1 cellular context compared by ENCODE assay signal in the genomic region with DNA sequence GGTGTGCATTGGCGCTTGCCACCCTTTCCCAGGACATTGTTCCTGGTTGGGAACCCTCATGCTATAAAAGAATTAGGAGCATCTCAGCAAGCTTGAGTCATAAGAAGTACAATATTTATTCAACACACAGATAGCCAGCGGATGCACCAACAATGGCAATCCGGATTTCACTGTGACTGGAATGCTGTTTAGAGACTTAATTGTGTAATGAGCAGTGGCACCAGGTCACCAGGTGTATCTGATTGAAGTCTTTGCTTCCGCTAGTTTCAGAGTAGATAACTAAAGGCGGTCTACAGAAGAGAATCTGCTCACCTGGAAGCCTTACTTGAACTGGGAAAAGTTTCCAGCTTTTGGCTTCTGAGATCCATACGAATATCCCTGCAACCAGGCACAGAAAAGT.
TF ChIP-seq lines count a peak whose summit lies in the region.

No MANE protein-coding gene starts in this region.

TF ChIP-seq in WTC11, 78 proteins besides CTCF, POLR2A, EP300 and RAD21 (continued from another document):
- TF ChIP-seq, protein P1, sequence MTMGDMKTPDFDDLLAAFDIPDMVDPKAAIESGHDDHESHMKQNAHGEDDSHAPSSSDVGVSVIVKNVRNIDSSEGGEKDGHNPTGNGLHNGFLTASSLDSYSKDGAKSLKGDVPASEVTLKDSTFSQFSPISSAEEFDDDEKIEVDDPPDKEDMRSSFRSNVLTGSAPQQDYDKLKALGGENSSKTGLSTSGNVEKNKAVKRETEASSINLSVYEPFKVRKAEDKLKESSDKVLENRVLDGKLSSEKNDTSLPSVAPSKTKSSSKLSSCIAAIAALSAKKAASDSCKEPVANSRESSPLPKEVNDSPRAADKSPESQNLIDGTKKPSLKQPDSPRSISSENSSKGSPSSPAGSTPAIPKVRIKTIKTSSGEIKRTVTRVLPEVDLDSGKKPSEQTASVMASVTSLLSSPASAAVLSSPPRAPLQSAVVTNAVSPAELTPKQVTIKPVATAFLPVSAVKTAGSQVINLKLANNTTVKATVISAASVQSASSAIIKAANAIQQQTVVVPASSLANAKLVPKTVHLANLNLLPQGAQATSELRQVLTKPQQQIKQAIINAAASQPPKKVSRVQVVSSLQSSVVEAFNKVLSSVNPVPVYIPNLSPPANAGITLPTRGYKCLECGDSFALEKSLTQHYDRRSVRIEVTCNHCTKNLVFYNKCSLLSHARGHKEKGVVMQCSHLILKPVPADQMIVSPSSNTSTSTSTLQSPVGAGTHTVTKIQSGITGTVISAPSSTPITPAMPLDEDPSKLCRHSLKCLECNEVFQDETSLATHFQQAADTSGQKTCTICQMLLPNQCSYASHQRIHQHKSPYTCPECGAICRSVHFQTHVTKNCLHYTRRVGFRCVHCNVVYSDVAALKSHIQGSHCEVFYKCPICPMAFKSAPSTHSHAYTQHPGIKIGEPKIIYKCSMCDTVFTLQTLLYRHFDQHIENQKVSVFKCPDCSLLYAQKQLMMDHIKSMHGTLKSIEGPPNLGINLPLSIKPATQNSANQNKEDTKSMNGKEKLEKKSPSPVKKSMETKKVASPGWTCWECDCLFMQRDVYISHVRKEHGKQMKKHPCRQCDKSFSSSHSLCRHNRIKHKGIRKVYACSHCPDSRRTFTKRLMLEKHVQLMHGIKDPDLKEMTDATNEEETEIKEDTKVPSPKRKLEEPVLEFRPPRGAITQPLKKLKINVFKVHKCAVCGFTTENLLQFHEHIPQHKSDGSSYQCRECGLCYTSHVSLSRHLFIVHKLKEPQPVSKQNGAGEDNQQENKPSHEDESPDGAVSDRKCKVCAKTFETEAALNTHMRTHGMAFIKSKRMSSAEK (CRISPR knock-in tag; IDR thresholded peaks at IDR 0.05; ENCODE audit: borderline replicate concordance) = no peak
